In the genomic region with DNA sequence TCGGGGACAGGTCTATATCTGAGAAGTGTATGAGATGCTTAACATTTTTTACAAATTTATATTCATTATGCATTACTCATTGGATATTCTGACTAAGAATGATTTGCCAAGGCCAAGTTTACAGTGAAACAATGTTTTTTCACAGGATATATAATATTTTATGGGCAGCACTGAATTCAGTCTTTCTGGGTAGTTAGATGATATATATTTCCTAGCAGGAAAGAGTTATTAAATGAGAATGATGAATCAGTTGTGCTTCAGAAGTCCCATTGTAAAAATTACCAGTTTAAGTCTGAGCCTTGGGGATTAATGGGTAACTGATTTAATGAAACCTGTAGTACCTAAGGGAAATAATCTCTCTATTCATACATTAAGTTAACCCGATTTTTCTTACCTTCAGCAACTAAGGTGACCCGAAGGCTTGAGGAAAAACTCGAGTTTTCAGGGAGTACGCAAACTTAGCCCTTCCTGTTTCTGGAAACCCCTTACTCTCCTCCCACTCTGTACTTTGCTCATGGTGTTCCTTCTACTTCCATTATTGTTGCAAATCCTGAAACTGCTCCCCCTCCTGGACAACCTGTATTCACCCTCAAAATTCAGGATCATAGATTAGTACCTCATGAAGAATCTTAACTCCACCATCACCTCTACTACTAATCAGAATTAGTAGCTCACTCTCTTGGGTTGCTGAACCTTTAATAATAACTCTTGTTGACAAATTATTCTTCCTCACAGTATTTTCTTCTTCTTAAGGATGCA, we compare ENCODE assay signal across 10 cellular contexts.
DNase-seq lines count a peak whose midpoint lies in the region; ATAC-seq and TF ChIP-seq lines count a peak whose summit lies in the region.
"Had no signal": no experiment of that assay in that cellular context is flagged by ENCODE, and none has a peak within 500 bp of the region (broad histone marks: within the 10 kb centered on the region; RNA-seq: fewer than 3 reads in every experiment).

No MANE protein-coding gene starts in this region.

- H3K9me3 ChIP-seq in neutrophil = no peaks in the 10 kb centered on the region

- H3K4me3 ChIP-seq in LNCaP clone FGC (ENCODE audit: low read depth, low read length) (no peak overlapping the region), neutrophil (ENCODE audit: low read depth in 1 of 2, low read length in 1 of 2) (no peak overlapping the region)

- POLR2A ChIA-PET in T-cell (lab: Charles Lee) = no interaction called here

- H3K36me3 ChIP-seq in neutrophil = no peaks in the 10 kb centered on the region

- H3K9me3 Mint-ChIP-seq in chondrocyte (ENCODE audit: low read depth) (peaks cover 4% of the 10 kb centered on the region), T-cell (peaks cover 2 to 5% (median 3%) of the 10 kb centered on the region in 3 donors)
- H3K9me3 Mint-ChIP-seq in stimulated activated memory B cell treated with anti-CD40 and anti-IgM and Interleukin-4, amounts not matched to agents 10 μg/mL and 1 μg/mL and 100 μg/mL, for 72 hours = no peaks in the 10 kb centered on the region

- no peaks in the 10 kb centered on the region for H3K27me3 ChIP-seq in neutrophil

- H3K4me1 Mint-ChIP-seq in chondrocyte (ENCODE audit: low read depth) = peaks cover 37% of the 10 kb centered on the region
- peaks cover 57 to 61% (median 59%) of the 10 kb centered on the region in 3 donors for H3K4me1 Mint-ChIP-seq in T-cell
- H3K4me1 Mint-ChIP-seq in stimulated activated memory B cell treated with anti-CD40 and anti-IgM and Interleukin-4, amounts not matched to agents 10 μg/mL and 1 μg/mL and 100 μg/mL, for 72 hours = peaks cover 13% of the 10 kb centered on the region

- CTCF ChIA-PET in T-cell (lab: Charles Lee) = no interaction called here

- H3K4me1 ChIP-seq in neutrophil (ENCODE audit: control insufficient read depth in 1 of 2, insufficient read depth in 1 of 2, low read depth in 1 of 2, low read length in 1 of 2) = peaks cover 48 to 52% of the 10 kb centered on the region in 2 experiments

- ATAC-seq in T-cell (replicated peaks in 1 of 4) = no peak
- ATAC-seq in stimulated activated memory B cell treated with anti-CD40 and anti-IgM and Interleukin-4, amounts not matched to agents 10 μg/mL and 1 μg/mL and 100 μg/mL, for 72 hours = no peak
- ATAC-seq: activated T-cell treated with anti-CD3 and anti-CD28 coated beads, Interleukin-2, amount 50 U/mL, for 4 hours had no signal

- H3K27ac ChIP-seq in neutrophil = peak overlapping the region; percentile 75

- TF ChIP-seq CTCF in LNCaP clone FGC (IDR thresholded peaks at IDR 0.05; ENCODE audit: control insufficient read depth, extremely low read depth, insufficient read depth) = peak; percentile 38
- TF ChIP-seq CTCF in chondrocyte (IDR thresholded peaks at IDR 0.05) = peak; percentile 69
- no peak for TF ChIP-seq CTCF in neutrophil (IDR thresholded peaks at IDR 0.05)

- H3K4me3 Mint-ChIP-seq in chondrocyte (ENCODE audit: unreplicated experiment) (no peak overlapping the region), T-cell (no peak overlapping the region)
- H3K4me3 Mint-ChIP-seq in stimulated activated memory B cell treated with anti-CD40 and anti-IgM and Interleukin-4, amounts not matched to agents 10 μg/mL and 1 μg/mL and 100 μg/mL, for 72 hours = no peak overlapping the region
- H3K4me3 Mint-ChIP-seq: activated T-cell treated with anti-CD3 and anti-CD28 coated beads, Interleukin-2, amount 50 U/mL, for 4 hours had no signal

- DNase-seq in DMS153 treated with DMSO at 0.1 percent for 48 hours (lab: John Stamatoyannopoulos, UW; ENCODE audit: unreplicated experiment) = peak; percentile 0
- no peak for DNase-seq in DMS153 (lab: John Stamatoyannopoulos, UW)
- DNase-seq in LNCaP clone FGC (ENCODE audit: low read depth) = no peak
- DNase-seq in chondrocyte (ENCODE audit: low spot score) = no peak
- DNase-seq in T-cell = no peak
- no peak for DNase-seq in stimulated activated CD4-positive, alpha-beta T cell treated with anti-CD3 and anti-CD28 coated beads, Interleukin-2, amount 100 ng/mL, for 48 hours
- DNase-seq: activated T-cell treated with anti-CD3 and anti-CD28 coated beads, Interleukin-2, amount 50 U/mL, for 4 hours; RPMI8226 had no signal

- H3K36me3 Mint-ChIP-seq in chondrocyte (ENCODE audit: low read depth) (peaks cover 4% of the 10 kb centered on the region), T-cell (peaks cover 58% of the 10 kb centered on the region)
- H3K36me3 Mint-ChIP-seq in stimulated activated memory B cell treated with anti-CD40 and anti-IgM and Interleukin-4, amounts not matched to agents 10 μg/mL and 1 μg/mL and 100 μg/mL, for 72 hours = no peaks in the 10 kb centered on the region

- no peak overlapping the region for H3K27ac Mint-ChIP-seq in chondrocyte (ENCODE audit: unreplicated experiment)
- no peak overlapping the region for H3K27ac Mint-ChIP-seq in T-cell
- no peak overlapping the region for H3K27ac Mint-ChIP-seq in stimulated activated memory B cell treated with anti-CD40 and anti-IgM and Interleukin-4, amounts not matched to agents 10 μg/mL and 1 μg/mL and 100 μg/mL, for 72 hours

- H3K27me3 Mint-ChIP-seq in chondrocyte (ENCODE audit: low read depth) (no peaks in the 10 kb centered on the region), T-cell (peaks cover 3 to 11% of the 10 kb centered on the region in 2 donors)
- peaks cover 55% of the 10 kb centered on the region for H3K27me3 Mint-ChIP-seq in stimulated activated memory B cell treated with anti-CD40 and anti-IgM and Interleukin-4, amounts not matched to agents 10 μg/mL and 1 μg/mL and 100 μg/mL, for 72 hours
